Comparison of ENCODE assay signal across 1 cellular context in genomic region chr7:149022961-149023360, GRCh38.
TF ChIP-seq lines count a peak whose summit lies in the region.

No MANE protein-coding gene starts in this region.

TF ChIP-seq in H1, 55 proteins besides CTCF, POLR2A, EP300 and RAD21:
- TF ChIP-seq USF2 (IDR thresholded peaks at IDR 0.05; ENCODE audit: low read length) (no peak), JUN (IDR thresholded peaks at IDR 0.05; ENCODE audit: low read depth, low read length) (no peak), ZNF274 (IDR thresholded peaks at IDR 0.05; ENCODE audit: borderline replicate concordance, extremely low read depth, low read length) (no peak), SP1 (IDR thresholded peaks at IDR 0.05; ENCODE audit: low read depth, low read length) (no peak), TCF12 (IDR thresholded peaks at IDR 0.05; ENCODE audit: low read depth, low read length) (no peak), GABPA (IDR thresholded peaks at IDR 0.05; ENCODE audit: borderline replicate concordance, insufficient read depth, low read length) (no peak), HDAC2 (IDR thresholded peaks at IDR 0.05; ENCODE audit: borderline replicate concordance in 1 of 2, low read depth in 2 of 2, low read length in 2 of 2) (no peak), POLR2AphosphoS5 (IDR thresholded peaks at IDR 0.05; ENCODE audit: low read depth, low read length) (no peak), CBX8 (IDR thresholded peaks at IDR 0.05; ENCODE audit: borderline replicate concordance, low read depth, low read length) (no peak), SIN3A (conservative IDR thresholded peaks at IDR 0.05 in 1 of 2, IDR thresholded peaks at IDR 0.05 in 1 of 2; ENCODE audit: low read depth in 1 of 2, low read length in 2 of 2) (no peak), CHD2 (IDR thresholded peaks at IDR 0.05; ENCODE audit: low read length) (no peak), ATF3 (IDR thresholded peaks at IDR 0.05; ENCODE audit: insufficient read depth, low read depth, low read length) (no peak), RNF2 (IDR thresholded peaks at IDR 0.05; ENCODE audit: borderline replicate concordance, low read depth, low read length, missing control alignments, poor library complexity, severe bottlenecking) (no peak), NANOG (IDR thresholded peaks at IDR 0.05; ENCODE audit: insufficient read depth, low read depth, low read length, poor library complexity, severe bottlenecking) (no peak), SAP30 (IDR thresholded peaks at IDR 0.05; ENCODE audit: insufficient read depth, insufficient replicate concordance, low read length) (no peak), PHF8 (conservative IDR thresholded peaks at IDR 0.05; ENCODE audit: low read depth, low read length) (no peak)
- TF ChIP-seq, protein P1, sequence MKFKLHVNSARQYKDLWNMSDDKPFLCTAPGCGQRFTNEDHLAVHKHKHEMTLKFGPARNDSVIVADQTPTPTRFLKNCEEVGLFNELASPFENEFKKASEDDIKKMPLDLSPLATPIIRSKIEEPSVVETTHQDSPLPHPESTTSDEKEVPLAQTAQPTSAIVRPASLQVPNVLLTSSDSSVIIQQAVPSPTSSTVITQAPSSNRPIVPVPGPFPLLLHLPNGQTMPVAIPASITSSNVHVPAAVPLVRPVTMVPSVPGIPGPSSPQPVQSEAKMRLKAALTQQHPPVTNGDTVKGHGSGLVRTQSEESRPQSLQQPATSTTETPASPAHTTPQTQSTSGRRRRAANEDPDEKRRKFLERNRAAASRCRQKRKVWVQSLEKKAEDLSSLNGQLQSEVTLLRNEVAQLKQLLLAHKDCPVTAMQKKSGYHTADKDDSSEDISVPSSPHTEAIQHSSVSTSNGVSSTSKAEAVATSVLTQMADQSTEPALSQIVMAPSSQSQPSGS (IDR thresholded peaks at IDR 0.05; ENCODE audit: low read length) = no peak
- TF ChIP-seq, protein P2, sequence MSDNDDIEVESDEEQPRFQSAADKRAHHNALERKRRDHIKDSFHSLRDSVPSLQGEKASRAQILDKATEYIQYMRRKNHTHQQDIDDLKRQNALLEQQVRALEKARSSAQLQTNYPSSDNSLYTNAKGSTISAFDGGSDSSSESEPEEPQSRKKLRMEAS (IDR thresholded peaks at IDR 0.05) = no peak
- TF ChIP-seq, protein P3, sequence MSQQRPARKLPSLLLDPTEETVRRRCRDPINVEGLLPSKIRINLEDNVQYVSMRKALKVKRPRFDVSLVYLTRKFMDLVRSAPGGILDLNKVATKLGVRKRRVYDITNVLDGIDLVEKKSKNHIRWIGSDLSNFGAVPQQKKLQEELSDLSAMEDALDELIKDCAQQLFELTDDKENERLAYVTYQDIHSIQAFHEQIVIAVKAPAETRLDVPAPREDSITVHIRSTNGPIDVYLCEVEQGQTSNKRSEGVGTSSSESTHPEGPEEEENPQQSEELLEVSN (IDR thresholded peaks at IDR 0.05) = no peak
